In genomic region chr9:92716557-92716956, GRCh38 we compare ENCODE assay signal across 8 cellular contexts. TPM values are rescaled to one million over a fixed set of nuclear protein-coding genes. Genes with fewer than 3 reads are reported as not detected.
DNase-seq lines count a peak whose midpoint lies in the region; TF ChIP-seq lines count a peak whose summit lies in the region.

No MANE protein-coding gene starts in this region.

- intact Hi-C loops in lower leg skin (cut with DNase I; ENCODE audit: low total_unique reads): loop anchor here (5.0 kb wide), 1 partner anchor 76 kb away; no protein-coding TSS in a partner anchor

- TF ChIP-seq POLR2A in lower leg skin (IDR thresholded peaks at IDR 0.05): no peak

- TF ChIP-seq CTCF in lower leg skin (IDR thresholded peaks at IDR 0.05): peak in 1 of 3 donors; percentile 67

- DNase-seq in NCI-H1694 (lab: John Stamatoyannopoulos, UW) (peak; percentile 3), NCI-H1694 treated with DMSO at 0.1 percent for 48 hours (lab: John Stamatoyannopoulos, UW) (no peak), Kasumi-1 (lab: John Stamatoyannopoulos, UW) (peak; percentile 10 to 22), lower leg skin (ENCODE audit: low spot score in 2 of 2) (peak; percentile 71 to 96), putamen (ENCODE audit: low spot score) (no peak)
- peak; percentile 60 to 87 (median 72) for DNase-seq in activated CD4-positive, CD25-positive, alpha-beta regulatory T cell (lab: John Stamatoyannopoulos, UW)
- peak; percentile 64 for DNase-seq in central memory CD4-positive, alpha-beta T cell
- peak; percentile 88 for DNase-seq in stimulated activated CD8-positive, alpha-beta memory T cell treated with anti-CD3 and anti-CD28 coated beads, Interleukin-15, amount 100 ng/mL, for 1 hour (ENCODE audit: low read depth)

- no peak overlapping the region for H3K4me3 ChIP-seq in lower leg skin (ENCODE audit: low read depth, poor library complexity, severe bottlenecking)

- WGBS in lower leg skin, 2 donors: 23 to 24% methylated on average over 3 to 4 of the region's 4 CpGs

RNA-seq across cellular contexts. Expression of gene IPPK, which starts 46.6 kb away (rescaled TPM):
- 10 to 100 TPM; 49.2 to 71.5 (median 54.4) TPM for total RNA-seq in lower leg skin

RNA-seq across cellular contexts. Expression of gene BICD2, which starts 48.1 kb away (rescaled TPM):
- total RNA-seq in lower leg skin: 100 to 1,000 TPM; 177 to 182 (median 180) TPM

Comparison
In these comparisons a context has a peak if more than half of its experiments do, and no peak if none do; other contexts are left out.
1. DNase-seq: peak in NCI-H1694 (single experiment), Kasumi-1 (2 of 2), activated CD4-positive, CD25-positive, alpha-beta regulatory T cell (4 of 4), central memory CD4-positive, alpha-beta T cell (single experiment), lower leg skin (2 of 2) and stimulated activated CD8-positive, alpha-beta memory T cell treated with anti-CD3 and anti-CD28 coated beads, Interleukin-15, amount 100 ng/mL, for 1 hour (single experiment); none in NCI-H1694 treated with DMSO at 0.1 percent for 48 hours (single experiment) and putamen (single experiment).